20 cellular contexts compared by ENCODE assay signal in the genomic region with DNA sequence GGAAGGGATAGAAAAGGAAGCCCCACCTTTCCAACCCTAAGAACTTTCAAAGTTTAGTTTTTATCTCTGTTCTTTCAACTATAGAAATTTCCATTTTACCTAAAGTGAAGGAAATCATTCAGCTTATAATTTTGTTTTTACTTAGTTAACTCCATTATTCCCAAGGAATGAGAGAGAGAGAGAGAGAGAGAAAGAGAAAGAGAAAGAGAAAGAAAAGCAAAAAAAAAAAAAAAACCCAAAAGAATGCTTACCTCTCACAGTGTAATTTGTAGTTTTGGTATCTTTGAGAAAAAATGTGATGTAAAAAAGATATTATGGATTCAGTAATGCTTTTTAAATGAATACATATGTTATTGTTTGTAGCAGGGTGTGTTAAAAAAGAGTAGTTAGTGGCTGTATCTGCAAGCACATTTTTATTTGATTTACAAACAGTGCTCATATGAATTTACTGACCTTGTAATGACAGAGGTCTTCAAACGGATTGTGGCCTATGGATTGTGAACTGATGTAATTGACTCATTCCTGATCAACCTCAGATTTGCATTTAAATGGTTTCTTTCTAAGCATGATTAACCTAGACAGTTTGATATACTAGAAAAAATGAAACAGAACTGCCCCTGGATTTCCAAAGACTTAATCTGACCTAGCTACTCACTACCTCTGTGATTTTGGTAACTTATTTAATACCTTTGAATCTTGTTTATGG.
DNase-seq lines count a peak whose midpoint lies in the region; ATAC-seq and TF ChIP-seq lines count a peak whose summit lies in the region.
"Had no signal": no experiment of that assay in that cellular context is flagged by ENCODE, and none has a peak within 500 bp of the region (broad histone marks: within the 10 kb centered on the region; RNA-seq: fewer than 3 reads in every experiment).

No MANE protein-coding gene starts in this region.

- peaks cover 53% of the 10 kb centered on the region for H3K4me1 Mint-ChIP-seq in activated naive CD8-positive, alpha-beta T cell treated with anti-CD3 and anti-CD28 coated beads for 36 hours
- H3K4me1 Mint-ChIP-seq in natural killer cell treated with Interleukin-12 subunit alpha and Interleukin-12 subunit beta and Interleukin-15 and Interleukin-18, amount 100 ng/mL, for 72 hours (ENCODE audit: low read depth in 2 of 2), result peaks cover 48 to 65% of the 10 kb centered on the region in 2 donors

- H3K27ac ChIP-seq in tibial artery (no peak overlapping the region), breast epithelium (no peak overlapping the region)
- H3K27ac ChIP-seq: 22Rv1, C4-2B, Peyer's patch, WERI-Rb-1 had no signal

- TF ChIP-seq CTCF in GM13976 (IDR thresholded peaks at IDR 0.05; ENCODE audit: borderline replicate concordance, control extremely low read depth, extremely low read depth, insufficient read depth, missing control alignments), result no peak
- TF ChIP-seq CTCF in tibial artery (IDR thresholded peaks at IDR 0.05), result no peak
- no peak for TF ChIP-seq CTCF in breast epithelium (IDR thresholded peaks at IDR 0.05)

- TF ChIP-seq POLR2A in breast epithelium (IDR thresholded peaks at IDR 0.05), result no peak

- ATAC-seq in natural killer cell treated with Interleukin-12 subunit alpha and Interleukin-12 subunit beta and Interleukin-15 and Interleukin-18, amount 100 ng/mL, for 72 hours, result peak; percentile 61 to 79
- ATAC-seq: K562 had no signal

- in situ Hi-C loops in GM13976 (cut with MboI; ENCODE audit: low sequenced_read_pairs, unreplicated experiment), result no loop called here

- DNase-seq in NCI-H146 treated with DMSO at 0.1 percent for 48 hours (lab: John Stamatoyannopoulos, UW; ENCODE audit: unreplicated experiment), result peak; percentile 13
- no peak for DNase-seq in NCI-H146 (lab: John Stamatoyannopoulos, UW)
- DNase-seq in GM13976 (ENCODE audit: low spot score), result peak; percentile 22
- DNase-seq in activated naive CD8-positive, alpha-beta T cell treated with anti-CD3 and anti-CD28 coated beads for 36 hours, result no peak
- DNase-seq in natural killer cell treated with Interleukin-12 subunit alpha and Interleukin-12 subunit beta and Interleukin-15 and Interleukin-18, amount 100 ng/mL, for 72 hours (ENCODE audit: low spot score), result no peak
- no peak for DNase-seq in H7
- no peak for DNase-seq in tibial artery
- DNase-seq in breast epithelium (ENCODE audit: low spot score in 2 of 2), result no peak
- DNase-seq: DMS79, NCI-H1092 treated with DMSO at 0.1 percent for 48 hours, NCI-H2171, NCI-H774, Peyer's patch, retina, WERI-Rb-1 had no signal

- H3K27ac Mint-ChIP-seq in activated naive CD8-positive, alpha-beta T cell treated with anti-CD3 and anti-CD28 coated beads for 36 hours, result peak overlapping the region; percentile 64
- peak overlapping the region; percentile 75 to 79 for H3K27ac Mint-ChIP-seq in natural killer cell treated with Interleukin-12 subunit alpha and Interleukin-12 subunit beta and Interleukin-15 and Interleukin-18, amount 100 ng/mL, for 72 hours
- H3K27ac Mint-ChIP-seq: memory B cell had no signal

- H3K36me3 Mint-ChIP-seq in activated naive CD8-positive, alpha-beta T cell treated with anti-CD3 and anti-CD28 coated beads for 36 hours, result peaks cover 45% of the 10 kb centered on the region
- H3K36me3 Mint-ChIP-seq in natural killer cell treated with Interleukin-12 subunit alpha and Interleukin-12 subunit beta and Interleukin-15 and Interleukin-18, amount 100 ng/mL, for 72 hours, result peaks cover 8% of the 10 kb centered on the region

- H3K4me3 Mint-ChIP-seq in activated naive CD8-positive, alpha-beta T cell treated with anti-CD3 and anti-CD28 coated beads for 36 hours, result peak overlapping the region; percentile 20
- H3K4me3 Mint-ChIP-seq in natural killer cell treated with Interleukin-12 subunit alpha and Interleukin-12 subunit beta and Interleukin-15 and Interleukin-18, amount 100 ng/mL, for 72 hours, result peak overlapping the region; percentile 69
- H3K4me3 Mint-ChIP-seq: memory B cell, neural crest cell had no signal

- H3K4me3 ChIP-seq in H7 (ENCODE audit: insufficient read depth, low read depth, low read length) (no peak overlapping the region), tibial artery (no peak overlapping the region), breast epithelium (no peak overlapping the region)
- H3K4me3 ChIP-seq: K562, Peyer's patch had no signal

- intact Hi-C loops in tibial artery (cut with DNase I; ENCODE audit: low total_unique reads) (no loop called here), breast epithelium (cut with DNase I; ENCODE audit: low total_unique reads) (no loop called here)

- no peaks in the 10 kb centered on the region for H3K27me3 Mint-ChIP-seq in activated naive CD8-positive, alpha-beta T cell treated with anti-CD3 and anti-CD28 coated beads for 36 hours
- H3K27me3 Mint-ChIP-seq in natural killer cell treated with Interleukin-12 subunit alpha and Interleukin-12 subunit beta and Interleukin-15 and Interleukin-18, amount 100 ng/mL, for 72 hours, result no peaks in the 10 kb centered on the region
- H3K27me3 Mint-ChIP-seq: memory B cell had no signal

- H3K9me3 ChIP-seq in tibial artery, result no peaks in the 10 kb centered on the region
- H3K9me3 ChIP-seq in breast epithelium, result peaks cover 0 to 8% of the 10 kb centered on the region in 2 donors
- H3K9me3 ChIP-seq: Peyer's patch had no signal

- peaks cover 0 to 26% (median 0%) of the 10 kb centered on the region in 4 donors for H3K4me1 ChIP-seq in tibial artery
- H3K4me1 ChIP-seq in breast epithelium, result peaks cover 0 to 4% of the 10 kb centered on the region in 2 donors

- H3K9me3 Mint-ChIP-seq in activated naive CD8-positive, alpha-beta T cell treated with anti-CD3 and anti-CD28 coated beads for 36 hours, result peaks cover 12% of the 10 kb centered on the region
- no peaks in the 10 kb centered on the region for H3K9me3 Mint-ChIP-seq in natural killer cell treated with Interleukin-12 subunit alpha and Interleukin-12 subunit beta and Interleukin-15 and Interleukin-18, amount 100 ng/mL, for 72 hours

- H3K27me3 ChIP-seq in H7 (ENCODE audit: control insufficient read depth, insufficient read depth, low read length), result no peaks in the 10 kb centered on the region
- H3K27me3 ChIP-seq in tibial artery, result no peaks in the 10 kb centered on the region
- H3K27me3 ChIP-seq in breast epithelium, result no peaks in the 10 kb centered on the region
- H3K27me3 ChIP-seq: Peyer's patch had no signal

- H3K36me3 ChIP-seq in H7 (replicated peaks; ENCODE audit: control insufficient read depth, insufficient read depth, low read length), result no peaks in the 10 kb centered on the region
- peaks cover 0 to 4% (median 0%) of the 10 kb centered on the region in 3 donors for H3K36me3 ChIP-seq in tibial artery
- no peaks in the 10 kb centered on the region for H3K36me3 ChIP-seq in breast epithelium
- H3K36me3 ChIP-seq: Peyer's patch had no signal

Comparison
In these comparisons a context has a peak if more than half of its experiments do, and no peak if none do; other contexts are left out.
1. DNase-seq: peak in NCI-H146 treated with DMSO at 0.1 percent for 48 hours (single experiment) and GM13976 (single experiment); none in NCI-H146 (single experiment), activated naive CD8-positive, alpha-beta T cell treated with anti-CD3 and anti-CD28 coated beads for 36 hours (single experiment), natural killer cell treated with Interleukin-12 subunit alpha and Interleukin-12 subunit beta and Interleukin-15 and Interleukin-18, amount 100 ng/mL, for 72 hours (single experiment), H7 (single experiment), tibial artery (0 of 2) and breast epithelium (0 of 2).